In genomic region chr16:19878760-19879159, GRCh38 we compare ENCODE assay signal across 1 cellular context.
TF ChIP-seq lines count a peak whose summit lies in the region.

No MANE protein-coding gene starts in this region.

TF ChIP-seq in GM23338, 12 proteins besides CTCF, POLR2A, EP300 and RAD21 (continued from another document):
- TF ChIP-seq, protein P1, sequence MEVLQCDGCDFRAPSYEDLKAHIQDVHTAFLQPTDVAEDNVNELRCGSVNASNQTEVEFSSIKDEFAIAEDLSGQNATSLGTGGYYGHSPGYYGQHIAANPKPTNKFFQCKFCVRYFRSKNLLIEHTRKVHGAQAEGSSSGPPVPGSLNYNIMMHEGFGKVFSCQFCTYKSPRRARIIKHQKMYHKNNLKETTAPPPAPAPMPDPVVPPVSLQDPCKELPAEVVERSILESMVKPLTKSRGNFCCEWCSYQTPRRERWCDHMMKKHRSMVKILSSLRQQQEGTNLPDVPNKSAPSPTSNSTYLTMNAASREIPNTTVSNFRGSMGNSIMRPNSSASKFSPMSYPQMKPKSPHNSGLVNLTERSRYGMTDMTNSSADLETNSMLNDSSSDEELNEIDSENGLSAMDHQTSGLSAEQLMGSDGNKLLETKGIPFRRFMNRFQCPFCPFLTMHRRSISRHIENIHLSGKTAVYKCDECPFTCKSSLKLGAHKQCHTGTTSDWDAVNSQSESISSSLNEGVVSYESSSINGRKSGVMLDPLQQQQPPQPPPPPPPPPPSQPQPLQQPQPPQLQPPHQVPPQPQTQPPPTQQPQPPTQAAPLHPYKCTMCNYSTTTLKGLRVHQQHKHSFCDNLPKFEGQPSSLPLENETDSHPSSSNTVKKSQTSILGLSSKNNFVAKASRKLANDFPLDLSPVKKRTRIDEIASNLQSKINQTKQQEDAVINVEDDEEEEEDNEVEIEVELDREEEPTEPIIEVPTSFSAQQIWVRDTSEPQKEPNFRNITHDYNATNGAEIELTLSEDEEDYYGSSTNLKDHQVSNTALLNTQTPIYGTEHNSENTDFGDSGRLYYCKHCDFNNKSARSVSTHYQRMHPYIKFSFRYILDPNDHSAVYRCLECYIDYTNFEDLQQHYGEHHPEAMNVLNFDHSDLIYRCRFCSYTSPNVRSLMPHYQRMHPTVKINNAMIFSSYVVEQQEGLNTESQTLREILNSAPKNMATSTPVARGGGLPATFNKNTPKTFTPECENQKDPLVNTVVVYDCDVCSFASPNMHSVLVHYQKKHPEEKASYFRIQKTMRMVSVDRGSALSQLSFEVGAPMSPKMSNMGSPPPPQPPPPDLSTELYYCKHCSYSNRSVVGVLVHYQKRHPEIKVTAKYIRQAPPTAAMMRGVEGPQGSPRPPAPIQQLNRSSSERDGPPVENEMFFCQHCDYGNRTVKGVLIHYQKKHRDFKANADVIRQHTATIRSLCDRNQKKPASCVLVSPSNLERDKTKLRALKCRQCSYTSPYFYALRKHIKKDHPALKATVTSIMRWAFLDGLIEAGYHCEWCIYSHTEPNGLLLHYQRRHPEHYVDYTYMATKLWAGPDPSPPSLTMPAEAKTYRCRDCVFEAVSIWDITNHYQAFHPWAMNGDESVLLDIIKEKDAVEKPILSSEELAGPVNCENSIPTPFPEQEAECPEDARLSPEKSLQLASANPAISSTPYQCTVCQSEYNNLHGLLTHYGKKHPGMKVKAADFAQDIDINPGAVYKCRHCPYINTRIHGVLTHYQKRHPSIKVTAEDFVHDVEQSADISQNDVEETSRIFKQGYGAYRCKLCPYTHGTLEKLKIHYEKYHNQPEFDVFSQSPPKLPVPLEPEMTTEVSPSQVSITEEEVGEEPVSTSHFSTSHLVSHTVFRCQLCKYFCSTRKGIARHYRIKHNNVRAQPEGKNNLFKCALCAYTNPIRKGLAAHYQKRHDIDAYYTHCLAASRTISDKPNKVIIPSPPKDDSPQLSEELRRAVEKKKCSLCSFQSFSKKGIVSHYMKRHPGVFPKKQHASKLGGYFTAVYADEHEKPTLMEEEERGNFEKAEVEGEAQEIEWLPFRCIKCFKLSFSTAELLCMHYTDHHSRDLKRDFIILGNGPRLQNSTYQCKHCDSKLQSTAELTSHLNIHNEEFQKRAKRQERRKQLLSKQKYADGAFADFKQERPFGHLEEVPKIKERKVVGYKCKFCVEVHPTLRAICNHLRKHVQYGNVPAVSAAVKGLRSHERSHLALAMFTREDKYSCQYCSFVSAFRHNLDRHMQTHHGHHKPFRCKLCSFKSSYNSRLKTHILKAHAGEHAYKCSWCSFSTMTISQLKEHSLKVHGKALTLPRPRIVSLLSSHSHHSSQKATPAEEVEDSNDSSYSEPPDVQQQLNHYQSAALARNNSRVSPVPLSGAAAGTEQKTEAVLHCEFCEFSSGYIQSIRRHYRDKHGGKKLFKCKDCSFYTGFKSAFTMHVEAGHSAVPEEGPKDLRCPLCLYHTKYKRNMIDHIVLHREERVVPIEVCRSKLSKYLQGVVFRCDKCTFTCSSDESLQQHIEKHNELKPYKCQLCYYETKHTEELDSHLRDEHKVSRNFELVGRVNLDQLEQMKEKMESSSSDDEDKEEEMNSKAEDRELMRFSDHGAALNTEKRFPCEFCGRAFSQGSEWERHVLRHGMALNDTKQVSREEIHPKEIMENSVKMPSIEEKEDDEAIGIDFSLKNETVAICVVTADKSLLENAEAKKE (CRISPR knock-in tag; IDR thresholded peaks at IDR 0.05), result no peak
- 0 out of 2 replicates have a peak, but pooled peaks have one; percentile 1 for TF ChIP-seq POLR2AphosphoS5 (IDR thresholded peaks at IDR 0.05; ENCODE audit: low read depth)
- TF ChIP-seq ZNF331 (CRISPR knock-in tag; IDR thresholded peaks at IDR 0.05; ENCODE audit: low read depth), result no peak
